ENCODE assay signal across 27 cellular contexts in the genomic region with DNA sequence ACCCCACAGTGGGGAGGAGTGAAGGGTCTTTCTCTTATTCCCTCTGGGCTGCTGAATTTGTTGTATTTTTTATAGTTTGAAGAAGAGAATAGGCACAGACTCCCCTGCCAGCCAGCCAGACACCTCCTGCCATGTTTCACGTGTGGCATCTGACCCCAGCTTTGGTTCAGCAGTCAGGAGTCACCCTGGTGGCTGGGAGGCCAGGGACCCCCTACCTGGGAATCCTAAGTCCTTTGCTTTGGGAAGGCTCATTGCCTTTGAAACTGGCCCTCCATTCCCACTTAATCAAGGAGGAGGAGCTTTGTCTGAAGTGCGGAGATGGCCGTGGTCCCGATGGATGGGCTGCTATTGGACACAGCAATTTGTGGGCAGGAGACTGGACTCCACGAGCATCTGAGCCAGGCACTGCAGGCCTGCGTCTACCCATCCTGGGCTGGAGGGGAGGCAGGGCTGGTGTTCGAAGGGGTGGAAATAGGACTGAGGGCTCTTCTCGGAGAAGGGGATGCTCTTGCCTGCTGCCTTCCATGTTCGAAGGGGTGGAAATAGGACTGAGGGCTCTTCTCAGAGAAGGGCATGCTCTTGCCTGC.
DNase-seq lines count a peak whose midpoint lies in the region; ATAC-seq, FAIRE-seq and TF ChIP-seq lines count a peak whose summit lies in the region.
"Had no signal": no experiment of that assay in that cellular context is flagged by ENCODE, and none has a peak within 500 bp of the region (broad histone marks: within the 10 kb centered on the region; RNA-seq: fewer than 3 reads in every experiment).

No MANE protein-coding gene starts in this region.

- no peak overlapping the region for H2BK15ac ChIP-seq in H1 (ENCODE audit: low read length)

- no peak overlapping the region for H2BK12ac ChIP-seq in H1 (ENCODE audit: low read depth, low read length)

- no peak overlapping the region for H2BK5ac ChIP-seq in H1 (ENCODE audit: low read depth, low read length)

- POLR2A ChIA-PET in H1 (lab: Charles Lee; ENCODE audit: partially characterized antibody): no interaction called here
- POLR2A ChIA-PET in MCF 10A (lab: Yijun Ruan, JAX): no interaction called here

- H3K56ac ChIP-seq in H1 (replicated peaks; ENCODE audit: insufficient read length, low read depth, low read length): no peak overlapping the region

- H3K9me3 ChIP-seq in H1 (ENCODE audit: insufficient read depth in 2 of 2, low read depth in 1 of 2, low read length in 1 of 2) (no peaks in the 10 kb centered on the region; a peak in 1 of 4 replicates), pancreas (no peaks in the 10 kb centered on the region)
- H3K9me3 ChIP-seq: lower lobe of right lung, prostate gland, upper lobe of left lung had no signal

- intact Hi-C loops in pancreas (cut with DNase I) (no loop called here), MCF 10A (cut with micrococcal nuclease) (no loop called here)

- no peak for ATAC-seq in pancreas
- ATAC-seq: activated CD8-positive, alpha-beta T cell treated with anti-CD3 and anti-CD28 coated beads, Interleukin-2, amount 10 ng/mL, durations not matched to agents 7 days and 5 days; activated T-cell treated with anti-CD3 and anti-CD28 coated beads, Interleukin-2, amount 50 U/mL, for 4 hours; WTC11 had no signal

- no peak overlapping the region for H2BK120ac ChIP-seq in H1 (replicated peaks; ENCODE audit: low read depth, low read length)

- no peaks in the 10 kb centered on the region; a peak in 1 of 7 replicates for H3K4me1 ChIP-seq in H1 (replicated peaks in 1 of 4; ENCODE audit: control insufficient read depth in 3 of 4, insufficient read depth in 4 of 4, low read length in 3 of 4)
- H3K4me1 ChIP-seq in pancreas: no peaks in the 10 kb centered on the region
- H3K4me1 ChIP-seq: prostate gland had no signal

- H2BK20ac ChIP-seq in H1 (ENCODE audit: low read length): no peak overlapping the region

- H3K4ac ChIP-seq in H1 (replicated peaks; ENCODE audit: insufficient read length, low read depth, low read length): no peak overlapping the region

- H2AK5ac ChIP-seq in H1 (ENCODE audit: low read depth, low read length): no peak overlapping the region

- no peaks in the 10 kb centered on the region for H4K20me1 ChIP-seq in H1 (replicated peaks in 1 of 2; ENCODE audit: control insufficient read depth in 1 of 2, insufficient read depth in 2 of 2, low read length in 2 of 2)

- no peak overlapping the region for H3K27ac Mint-ChIP-seq in MCF 10A (ENCODE audit: low read depth, unreplicated experiment)
- H3K27ac Mint-ChIP-seq: activated CD8-positive, alpha-beta T cell treated with anti-CD3 and anti-CD28 coated beads, Interleukin-2, amount 10 ng/mL, durations not matched to agents 7 days and 5 days; B cell; CD8-positive, alpha-beta memory T cell; nephron; WTC11 had no signal

- 94% methylated on average over 9 of the region's 9 CpGs; no CpG with 5 or more reads in 1 of the 2 experiments for WGBS in H1 (ENCODE audit: extremely low coverage in 1 of 2, insufficient coverage in 1 of 2, insufficient read length in 1 of 2, insufficient replicate concordance in 2 of 2, low coverage in 1 of 2, low lambda C conversion rate in 2 of 2, missing lambda C conversion rate in 1 of 2), 2 experiments
- 79 to 80% methylated on average over 9 of the region's 9 CpGs for WGBS in pancreas, 2 donors

- no peak overlapping the region for H3K14ac ChIP-seq in H1 (ENCODE audit: insufficient read length)

- peak overlapping the region; percentile 83; the same call in 1 of the 2 replicates for H4K8ac ChIP-seq in H1 (ENCODE audit: extremely low read depth, insufficient read depth, low read length)

- DNase-seq in activated effector memory CD4-positive, alpha-beta T cell treated with anti-CD3 and anti-CD28 coated beads, Interleukin-2, amount 50 U/mL, for 16 hours: peak; percentile 41
- no peak for DNase-seq in activated effector memory CD4-positive, alpha-beta T cell treated with Interleukin-2 at 50 U/mL for 16 hours
- DNase-seq in ELF-1 (ENCODE audit: low read depth, low spot score): peak; percentile 1
- DNase-seq in H1 (ENCODE audit: low read depth in 1 of 2, low spot score in 2 of 2): peak in 1 of 2 experiments; percentile 35
- peak in 4 of 6 donors; percentile 2 to 32 (median 18) for DNase-seq in pancreas
- no peak for DNase-seq in RKO (ENCODE audit: low spot score)
- DNase-seq in MCF 10A (ENCODE audit: unreplicated experiment): no peak
- no peak for DNase-seq in SKM-1 (lab: John Stamatoyannopoulos, UW; ENCODE audit: unreplicated experiment)
- DNase-seq: activated CD8-positive, alpha-beta T cell treated with anti-CD3 and anti-CD28 coated beads, Interleukin-2, amount 10 ng/mL, durations not matched to agents 7 days and 5 days; activated naive CD4-positive, alpha-beta T cell treated with Interleukin-2 at 50 U/mL for 16 hours; activated T-cell treated with anti-CD3 and anti-CD28 coated beads, Interleukin-2, amount 50 U/mL, for 4 hours; glutamatergic neuron; lower lobe of right lung; NCI-H1436; NCI-H2081 treated with DMSO at 0.1 percent for 48 hours; OCI-M1; SIG-M5 had no signal

- H3K27me3 ChIP-seq in H1 (replicated peaks in 1 of 4; ENCODE audit: control insufficient read depth in 3 of 4, extremely low read depth in 1 of 4, insufficient read depth in 3 of 4, low read length in 3 of 4) (no peaks in the 10 kb centered on the region), pancreas (no peaks in the 10 kb centered on the region)
- H3K27me3 ChIP-seq: upper lobe of left lung had no signal

- no peaks in the 10 kb centered on the region for H3K9me3 Mint-ChIP-seq in MCF 10A (ENCODE audit: unreplicated experiment)
- H3K9me3 Mint-ChIP-seq: activated T-cell treated with anti-CD3 and anti-CD28 coated beads, Interleukin-2, amount 50 U/mL, for 4 hours; CD8-positive, alpha-beta memory T cell; nephron had no signal

- peaks cover 5% of the 10 kb centered on the region; the same call in 1 of the 2 replicates for H3K23me2 ChIP-seq in H1 (ENCODE audit: low read depth, low read length)

- H3K36me3 Mint-ChIP-seq in MCF 10A (ENCODE audit: insufficient read depth, unreplicated experiment): no peaks in the 10 kb centered on the region
- H3K36me3 Mint-ChIP-seq: brain, WTC11 had no signal

- no peak for FAIRE-seq in H1 (lab: Jason Lieb, UNC)
- no peak for FAIRE-seq in pancreas (lab: Jason Lieb, UNC)
- FAIRE-seq: G401.6 had no signal

- CTCF ChIA-PET in H1 (lab: Charles Lee; ENCODE audit: partially characterized antibody) (no interaction called here), MCF 10A (lab: Yijun Ruan, JAX) (no interaction called here)

- no peaks in the 10 kb centered on the region for H3K27me3 Mint-ChIP-seq in MCF 10A (ENCODE audit: insufficient read depth, unreplicated experiment)

- H3K4me3 ChIP-seq in H1 (ENCODE audit: extremely low read depth in 1 of 4, insufficient read depth in 2 of 4, low read depth in 3 of 4, low read length in 4 of 4) (no peak overlapping the region), pancreas (no peak overlapping the region)
- H3K4me3 ChIP-seq: lower lobe of right lung, prostate gland, upper lobe of left lung had no signal

- H3K27ac ChIP-seq in H1 (ENCODE audit: low read depth, low read length) (no peak overlapping the region), pancreas (no peak overlapping the region)
- H3K27ac ChIP-seq: epithelial cell of prostate, KMS-11, lower lobe of right lung, prostate gland, upper lobe of left lung had no signal

- TF ChIP-seq POLR2A in H1 (IDR thresholded peaks at IDR 0.05; ENCODE audit: control extremely low read depth in 1 of 2, low read depth in 2 of 2, low read length in 2 of 2): no peak

- H3K79me1 ChIP-seq in H1 (ENCODE audit: low read depth, low read length): no peaks in the 10 kb centered on the region; the same call in 1 of the 2 replicates

- no peaks in the 10 kb centered on the region for H3K4me1 Mint-ChIP-seq in MCF 10A (ENCODE audit: insufficient read depth, unreplicated experiment)

- H3K23ac ChIP-seq in H1 (ENCODE audit: insufficient read length): no peak overlapping the region

- TF ChIP-seq CTCF in H1 (IDR thresholded peaks at IDR 0.05; ENCODE audit: control extremely low read depth in 1 of 3, insufficient read depth in 1 of 3, low read depth in 1 of 3, low read length in 3 of 3) (no peak), pancreas (IDR thresholded peaks at IDR 0.05) (no peak), MCF 10A (IDR thresholded peaks at IDR 0.05; ENCODE audit: unreplicated experiment) (no peak)

- H3K9ac ChIP-seq in H1 (replicated peaks in 1 of 4; ENCODE audit: extremely low read depth in 1 of 4, low read depth in 3 of 4, low read length in 3 of 4): no peak overlapping the region
- H3K9ac ChIP-seq: KMS-11 had no signal

- no peak overlapping the region for H3K4me3 Mint-ChIP-seq in MCF 10A (ENCODE audit: unreplicated experiment)
- H3K4me3 Mint-ChIP-seq: activated CD8-positive, alpha-beta T cell treated with anti-CD3 and anti-CD28 coated beads, Interleukin-2, amount 10 ng/mL, durations not matched to agents 7 days and 5 days; activated T-cell treated with anti-CD3 and anti-CD28 coated beads, Interleukin-2, amount 50 U/mL, for 4 hours; B cell; brain; CD8-positive, alpha-beta memory T cell; nephron; WTC11 had no signal

- no peak for TF ChIP-seq EP300 in H1 (IDR thresholded peaks at IDR 0.05; ENCODE audit: borderline replicate concordance in 1 of 2, low read depth in 2 of 2, low read length in 2 of 2)

- H3K79me2 ChIP-seq in H1 (ENCODE audit: control insufficient read depth in 1 of 2, insufficient read depth in 2 of 2, low read length in 2 of 2): no peaks in the 10 kb centered on the region

- no peak overlapping the region for H4K5ac ChIP-seq in H1 (ENCODE audit: insufficient read length, low read depth, low read length)

- no peak overlapping the region for H3K4me2 ChIP-seq in H1 (ENCODE audit: insufficient read depth in 1 of 2, low read depth in 2 of 2, low read length in 2 of 2)
- H3K4me2 ChIP-seq: KMS-11 had no signal

- no peak overlapping the region for H2AFZ ChIP-seq in H1 (ENCODE audit: low read length)

- H3K18ac ChIP-seq in H1 (ENCODE audit: extremely low read depth, low read length): no peak overlapping the region

- no peak overlapping the region for H4K91ac ChIP-seq in H1 (replicated peaks; ENCODE audit: insufficient read length, low read length)

- no peak for TF ChIP-seq RAD21 in H1 (IDR thresholded peaks at IDR 0.05 in 1 of 2, conservative IDR thresholded peaks at IDR 0.05 in 1 of 2; ENCODE audit: low read depth in 2 of 2, low read length in 2 of 2)

- BruUV-seq in MCF 10A (replicated peaks; lab: Mats Ljungman, UMichigan): no TSS peak

- H3K36me3 ChIP-seq in H1 (ENCODE audit: control insufficient read depth in 2 of 4, insufficient read depth in 4 of 4, low read length in 3 of 4) (no peaks in the 10 kb centered on the region), pancreas (no peaks in the 10 kb centered on the region)
- H3K36me3 ChIP-seq: lower lobe of right lung, prostate gland, upper lobe of left lung had no signal

TF ChIP-seq in H1, 55 proteins besides CTCF, POLR2A, EP300 and RAD21 (continues in another document):
- TF ChIP-seq POLR2AphosphoS5 (IDR thresholded peaks at IDR 0.05; ENCODE audit: low read depth, low read length) (no peak), RFX5 (IDR thresholded peaks at IDR 0.05; ENCODE audit: borderline replicate concordance, low read depth, low read length) (no peak), CREB1 (IDR thresholded peaks at IDR 0.05) (no peak), BACH1 (IDR thresholded peaks at IDR 0.05; ENCODE audit: low read length) (no peak), CEBPB (IDR thresholded peaks at IDR 0.05; ENCODE audit: low read depth, low read length) (no peak)

Comparison
In these comparisons a context has a peak if more than half of its experiments do, and no peak if none do; other contexts are left out.
1. DNase-seq: peak in activated effector memory CD4-positive, alpha-beta T cell treated with anti-CD3 and anti-CD28 coated beads, Interleukin-2, amount 50 U/mL, for 16 hours (single experiment), ELF-1 (single experiment) and pancreas (4 of 6); none in activated effector memory CD4-positive, alpha-beta T cell treated with Interleukin-2 at 50 U/mL for 16 hours (single experiment), RKO (single experiment), MCF 10A (single experiment) and SKM-1 (single experiment).